In genomic region chr12:116601524-116601923, GRCh38 we compare ENCODE assay signal across 14 cellular contexts. TPM values are rescaled to one million over a fixed set of nuclear protein-coding genes. Genes with fewer than 3 reads are reported as not detected.
DNase-seq lines count a peak whose midpoint lies in the region; ATAC-seq, FAIRE-seq and TF ChIP-seq lines count a peak whose summit lies in the region.
"Had no signal": no experiment of that assay in that cellular context is flagged by ENCODE, and none has a peak within 500 bp of the region (broad histone marks: within the 10 kb centered on the region; RNA-seq: fewer than 3 reads in every experiment).

No MANE protein-coding gene starts in this region.

- H3K9ac ChIP-seq in SK-N-SH, result no peak overlapping the region

- H3F3A ChIP-seq in SK-N-SH (replicated peaks; ENCODE audit: insufficient read depth), result no peaks in the 10 kb centered on the region

- TF ChIP-seq CTCF in SK-N-SH (IDR thresholded peaks at IDR 0.05), result no peak
- no peak for TF ChIP-seq CTCF in fibroblast of mammary gland (conservative IDR thresholded peaks at IDR 0.05; ENCODE audit: control insufficient read depth, insufficient read depth, low read depth, low read length)

- H3K9me2 ChIP-seq in SK-N-SH, result no peaks in the 10 kb centered on the region

- no peaks in the 10 kb centered on the region for H4K20me1 ChIP-seq in SK-N-SH (ENCODE audit: insufficient read depth)

- no peak for TF ChIP-seq EP300 in SK-N-SH (IDR thresholded peaks at IDR 0.05; ENCODE audit: borderline replicate concordance in 1 of 2, low read depth in 1 of 2, low read length in 1 of 2)

- H3K27me3 ChIP-seq in SK-N-SH (ENCODE audit: insufficient read depth), result no peaks in the 10 kb centered on the region

- no peaks in the 10 kb centered on the region for H3K9me3 ChIP-seq in SK-N-SH

- DNase-seq in A172 (ENCODE audit: low spot score) (peak; percentile 58), H54 (ENCODE audit: insufficient read length, low spot score) (peak; percentile 55), SK-N-SH (no peak), fibroblast of mammary gland (ENCODE audit: low read depth) (peak; percentile 92), NCI-H2196 (lab: John Stamatoyannopoulos, UW; ENCODE audit: unreplicated experiment) (no peak), HTR-8/SVneo (ENCODE audit: insufficient read length, low spot score) (no peak)
- DNase-seq: endodermal cell, natural killer cell, NCI-H187 had no signal

- POLR2A ChIA-PET in SK-N-SH (lab: Yijun Ruan, JAX), result no interaction called here

- no peak for TF ChIP-seq RAD21 in SK-N-SH (IDR thresholded peaks at IDR 0.05; ENCODE audit: low read length)

- FAIRE-seq in H54 (lab: Jason Lieb, UNC) (no peak), HTR-8/SVneo (lab: Jason Lieb, UNC) (no peak)
- FAIRE-seq: GM19239 had no signal

- CTCF ChIA-PET in SK-N-SH (lab: Yijun Ruan, JAX), result interaction anchor here (1.0 to 2.3 kb wide), 4 partner anchors 18 to 365 kb away, joined by 3 to 6 read pairs (median 4); no protein-coding TSS in a partner anchor

- H3K4me1 ChIP-seq in SK-N-SH (ENCODE audit: control insufficient read depth in 1 of 2, insufficient read depth in 2 of 2, low read depth in 1 of 2, low read length in 1 of 2), result peaks cover 8 to 9% of the 10 kb centered on the region in 2 experiments; a peak in 2 of 4 replicates

- H3K27ac ChIP-seq in SK-N-SH (ENCODE audit: low read depth in 2 of 2, low read length in 1 of 2), result no peak overlapping the region

- no peak for TF ChIP-seq POLR2A in H54 (IDR thresholded peaks at IDR 0.05; ENCODE audit: low read depth, low read length)

- H2AFZ ChIP-seq in SK-N-SH (ENCODE audit: low read depth), result no peak overlapping the region

- H3K79me2 ChIP-seq in SK-N-SH (ENCODE audit: insufficient read depth), result no peaks in the 10 kb centered on the region

- H3K4me3 ChIP-seq in SK-N-SH (ENCODE audit: low read depth in 2 of 2, low read length in 1 of 2) (no peak overlapping the region), fibroblast of mammary gland (ENCODE audit: control insufficient read depth, low read depth, low read length) (no peak overlapping the region)

- H3K36me3 ChIP-seq in SK-N-SH (replicated peaks in 1 of 2; ENCODE audit: control insufficient read depth in 1 of 2, insufficient read depth in 2 of 2, low read length in 1 of 2), result no peaks in the 10 kb centered on the region

- no peak overlapping the region for H3K4me2 ChIP-seq in SK-N-SH

- ATAC-seq in HG03432 (IDR thresholded peaks at IDR 0.05; ENCODE audit: unreplicated experiment) (no peak), HG02970 (IDR thresholded peaks at IDR 0.05; ENCODE audit: low FRiP score, unreplicated experiment) (no peak)
- ATAC-seq: activated CD4-positive, CD25-positive, alpha-beta regulatory T cell treated with anti-CD3 and anti-CD28 coated beads, Interleukin-2, amount 50 U/mL, for 24 hours; natural killer cell had no signal

TF ChIP-seq in SK-N-SH, 30 proteins besides CTCF, POLR2A, EP300 and RAD21:
- TF ChIP-seq SIN3A (IDR thresholded peaks at IDR 0.05; ENCODE audit: borderline replicate concordance, low read depth, low read length), result no peak
- TF ChIP-seq FOSL2 (IDR thresholded peaks at IDR 0.05; ENCODE audit: borderline replicate concordance, low read depth), result peak; percentile 53; the same call in 1 of the 2 replicates
- no peak for TF ChIP-seq MEF2A (IDR thresholded peaks at IDR 0.05; ENCODE audit: borderline replicate concordance, low read depth)
- TF ChIP-seq, protein P1, sequence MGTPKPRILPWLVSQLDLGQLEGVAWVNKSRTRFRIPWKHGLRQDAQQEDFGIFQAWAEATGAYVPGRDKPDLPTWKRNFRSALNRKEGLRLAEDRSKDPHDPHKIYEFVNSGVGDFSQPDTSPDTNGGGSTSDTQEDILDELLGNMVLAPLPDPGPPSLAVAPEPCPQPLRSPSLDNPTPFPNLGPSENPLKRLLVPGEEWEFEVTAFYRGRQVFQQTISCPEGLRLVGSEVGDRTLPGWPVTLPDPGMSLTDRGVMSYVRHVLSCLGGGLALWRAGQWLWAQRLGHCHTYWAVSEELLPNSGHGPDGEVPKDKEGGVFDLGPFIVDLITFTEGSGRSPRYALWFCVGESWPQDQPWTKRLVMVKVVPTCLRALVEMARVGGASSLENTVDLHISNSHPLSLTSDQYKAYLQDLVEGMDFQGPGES (IDR thresholded peaks at IDR 0.05; ENCODE audit: low read depth, low read length), result no peak
- no peak for TF ChIP-seq GATA2 (CRISPR knock-in tag; IDR thresholded peaks at IDR 0.05)
- no peak for TF ChIP-seq YY1 (IDR thresholded peaks at IDR 0.05; ENCODE audit: low read depth)
- no peak for TF ChIP-seq GABPA (IDR thresholded peaks at IDR 0.05; ENCODE audit: low read depth)
- no peak for TF ChIP-seq RFX5 (IDR thresholded peaks at IDR 0.05; ENCODE audit: low read length)
- no peak for TF ChIP-seq SMC3 (IDR thresholded peaks at IDR 0.05; ENCODE audit: low read depth, low read length)

RNA-seq across cellular contexts. Expression of gene MAP1LC3B2, which starts 42.3 kb away (rescaled TPM):
- total RNA-seq in A172 (2014; rRNA removed; shearing (Covaris generic)), result 1.8 TPM in 1 of 2 replicates, not detected in the other
- 0.76 and 0.81 TPM in 2 replicates for polyA plus RNA-seq in SK-N-SH (2012; rRNA removed)
- 1.4 and 3.6 TPM in 2 replicates for polyA plus RNA-seq in SK-N-SH (2012; cell fraction: cytosol; rRNA removed)
- polyA plus RNA-seq in SK-N-SH (2012; cell fraction: nucleus; rRNA removed), result 3.6 and 4.3 TPM in 2 replicates
- total RNA-seq: skeletal muscle tissue had no signal

Comparison
In these comparisons a context has a peak if more than half of its experiments do, and no peak if none do; other contexts are left out.
1. DNase-seq: peak in A172 (single experiment), H54 (single experiment) and fibroblast of mammary gland (single experiment); none in SK-N-SH (single experiment), NCI-H2196 (single experiment) and HTR-8/SVneo (single experiment).